Comparison of ENCODE assay signal across 2 cellular contexts in the genomic region with DNA sequence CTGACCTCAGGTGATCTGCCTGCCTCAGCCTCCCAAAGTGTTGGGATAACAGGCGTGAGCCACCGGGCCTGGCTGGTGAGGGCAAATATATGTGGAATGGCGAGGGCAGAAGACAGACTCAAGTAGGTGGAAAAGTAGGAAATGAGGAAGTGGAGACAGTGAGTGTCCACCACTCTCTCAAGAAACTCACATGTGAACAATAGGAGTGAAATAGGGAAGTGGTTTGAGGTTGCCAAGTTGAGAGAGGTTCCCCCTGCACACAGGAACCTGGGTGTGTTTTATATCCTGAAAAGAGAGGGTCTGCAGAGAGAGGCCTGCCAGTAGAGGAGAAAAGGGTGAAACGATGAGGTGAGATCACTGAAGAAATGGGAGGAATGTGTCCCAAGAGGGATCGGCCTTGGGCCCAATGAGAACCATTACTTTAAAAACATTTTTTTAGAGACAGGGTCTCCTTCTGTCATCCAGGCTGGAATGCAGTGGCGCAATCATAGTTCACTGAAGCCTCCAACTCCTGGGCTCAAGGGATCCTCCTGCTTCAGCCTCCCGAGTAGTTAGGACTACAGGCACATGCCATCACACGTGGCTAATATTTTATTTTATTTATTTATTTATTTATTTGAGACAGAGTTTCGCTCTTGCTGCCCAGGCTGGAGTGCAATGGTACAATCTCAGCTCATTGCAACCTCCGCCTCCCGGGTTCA.
A peak's percentile ranks its signal among the peaks of the same experiment; 100 is the strongest.
TF ChIP-seq lines count a peak whose summit lies in the region.

No MANE protein-coding gene starts in this region.

TF ChIP-seq in HepG2, 621 proteins besides CTCF, POLR2A, EP300 and RAD21:
- TF ChIP-seq TGIF2 (CRISPR knock-in tag; IDR thresholded peaks at IDR 0.05) (no peak), CEBPB (IDR thresholded peaks at IDR 0.05; ENCODE audit: borderline replicate concordance, low read depth, low read length) (0 out of 2 replicates have a peak, but pooled peaks have one; percentile 34), CEBPG (CRISPR knock-in tag; IDR thresholded peaks at IDR 0.05) (0 out of 2 replicates have a peak, but pooled peaks have one; percentile 23), HMGXB4 (CRISPR knock-in tag; IDR thresholded peaks at IDR 0.05; ENCODE audit: borderline replicate concordance in 1 of 2, low read depth in 1 of 2) (no peak), TEAD3 (CRISPR knock-in tag; optimal IDR thresholded peaks at IDR 0.05; ENCODE audit: borderline replicate concordance) (peak; percentile 56), ATRX (CRISPR knock-in tag; IDR thresholded peaks at IDR 0.05; ENCODE audit: borderline replicate concordance) (no peak), ZNF770 (CRISPR knock-in tag; IDR thresholded peaks at IDR 0.05) (peak; percentile 95)
- TF ChIP-seq, protein P1, sequence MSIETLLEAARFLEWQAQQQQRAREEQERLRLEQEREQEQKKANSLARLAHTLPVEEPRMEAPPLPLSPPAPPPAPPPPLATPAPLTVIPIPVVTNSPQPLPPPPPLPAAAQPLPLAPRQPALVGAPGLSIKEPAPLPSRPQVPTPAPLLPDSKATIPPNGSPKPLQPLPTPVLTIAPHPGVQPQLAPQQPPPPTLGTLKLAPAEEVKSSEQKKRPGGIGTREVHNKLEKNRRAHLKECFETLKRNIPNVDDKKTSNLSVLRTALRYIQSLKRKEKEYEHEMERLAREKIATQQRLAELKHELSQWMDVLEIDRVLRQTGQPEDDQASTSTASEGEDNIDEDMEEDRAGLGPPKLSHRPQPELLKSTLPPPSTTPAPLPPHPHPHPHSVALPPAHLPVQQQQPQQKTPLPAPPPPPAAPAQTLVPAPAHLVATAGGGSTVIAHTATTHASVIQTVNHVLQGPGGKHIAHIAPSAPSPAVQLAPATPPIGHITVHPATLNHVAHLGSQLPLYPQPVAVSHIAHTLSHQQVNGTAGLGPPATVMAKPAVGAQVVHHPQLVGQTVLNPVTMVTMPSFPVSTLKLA (IDR thresholded peaks at IDR 0.05): peak; percentile 56
- TF ChIP-seq, protein P2, sequence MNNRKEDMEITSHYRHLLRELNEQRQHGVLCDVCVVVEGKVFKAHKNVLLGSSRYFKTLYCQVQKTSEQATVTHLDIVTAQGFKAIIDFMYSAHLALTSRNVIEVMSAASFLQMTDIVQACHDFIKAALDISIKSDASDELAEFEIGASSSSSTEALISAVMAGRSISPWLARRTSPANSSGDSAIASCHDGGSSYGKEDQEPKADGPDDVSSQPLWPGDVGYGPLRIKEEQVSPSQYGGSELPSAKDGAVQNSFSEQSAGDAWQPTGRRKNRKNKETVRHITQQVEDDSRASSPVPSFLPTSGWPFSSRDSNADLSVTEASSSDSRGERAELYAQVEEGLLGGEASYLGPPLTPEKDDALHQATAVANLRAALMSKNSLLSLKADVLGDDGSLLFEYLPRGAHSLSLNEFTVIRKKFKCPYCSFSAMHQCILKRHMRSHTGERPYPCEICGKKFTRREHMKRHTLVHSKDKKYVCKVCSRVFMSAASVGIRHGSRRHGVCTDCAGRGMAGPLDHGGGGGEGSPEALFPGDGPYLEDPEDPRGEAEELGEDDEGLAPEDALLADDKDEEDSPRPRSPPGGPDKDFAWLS (CRISPR knock-in tag; IDR thresholded peaks at IDR 0.05; ENCODE audit: borderline replicate concordance): no peak
- TF ChIP-seq, protein P3, sequence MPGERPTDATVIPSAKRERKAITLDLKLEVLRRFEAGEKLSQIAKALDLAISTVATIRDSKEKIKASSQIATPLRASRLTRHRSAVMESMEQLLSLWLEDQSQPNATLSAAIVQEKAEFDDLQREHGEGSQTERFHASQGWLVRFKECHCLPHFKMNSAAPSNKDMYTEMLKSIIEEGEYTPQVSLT (CRISPR knock-in tag; IDR thresholded peaks at IDR 0.05; ENCODE audit: borderline replicate concordance, low read depth): no peak

TF ChIP-seq in WTC11, 78 proteins besides CTCF, POLR2A, EP300 and RAD21:
- no peak for TF ChIP-seq PREB (CRISPR knock-in tag; IDR thresholded peaks at IDR 0.05; ENCODE audit: borderline replicate concordance)
- TF ChIP-seq EMX1 (CRISPR knock-in tag; IDR thresholded peaks at IDR 0.05): no peak
- no peak for TF ChIP-seq GTF2I (CRISPR knock-in tag; conservative IDR thresholded peaks at IDR 0.05)
- TF ChIP-seq TCF7 (CRISPR knock-in tag; IDR thresholded peaks at IDR 0.05; ENCODE audit: low read depth): no peak
- TF ChIP-seq ZNF219 (CRISPR knock-in tag; IDR thresholded peaks at IDR 0.05; ENCODE audit: borderline replicate concordance): no peak
- TF ChIP-seq IRF2 (CRISPR knock-in tag; IDR thresholded peaks at IDR 0.05; ENCODE audit: borderline replicate concordance, low read depth): no peak
TF ChIP-seq in WTC11: peak in this region for 0.
